ENCODE assay signal across 1 cellular context in genomic region chr7:87933953-87934698, GRCh38.
TF ChIP-seq lines count a peak whose summit lies in the region.

Gene ADAM22, plus strand, starts transcription at chr7:87934251. Its CDS starts 215 bp downstream, at chr7:87934466.

TF ChIP-seq in HepG2, 621 proteins besides CTCF, POLR2A, EP300 and RAD21 (continued from another document and continues in another):
- TF ChIP-seq IRF9 (CRISPR knock-in tag; IDR thresholded peaks at IDR 0.05; ENCODE audit: borderline replicate concordance): peak; percentile 89; the same call in 1 of the 2 replicates
- TF ChIP-seq ARNT2 (CRISPR knock-in tag; IDR thresholded peaks at IDR 0.05; ENCODE audit: low read depth): peak; percentile 28; the same call in 1 of the 2 replicates
- TF ChIP-seq RFX5 (IDR thresholded peaks at IDR 0.05; ENCODE audit: low read depth, low read length): no peak
- no peak for TF ChIP-seq HDAC6 (IDR thresholded peaks at IDR 0.05; ENCODE audit: low read depth, low read length)
- no peak for TF ChIP-seq DPF2 (CRISPR knock-in tag; IDR thresholded peaks at IDR 0.05; ENCODE audit: borderline replicate concordance, low read depth)
- peak; percentile 33; the same call in 1 of the 2 replicates for TF ChIP-seq DMAP1 (CRISPR knock-in tag; IDR thresholded peaks at IDR 0.05)
- no peak for TF ChIP-seq ZNF496 (CRISPR knock-in tag; IDR thresholded peaks at IDR 0.05; ENCODE audit: insufficient replicate concordance)
- TF ChIP-seq NAIF1 (CRISPR knock-in tag; IDR thresholded peaks at IDR 0.05; ENCODE audit: borderline replicate concordance): no peak
- peak; percentile 65 for TF ChIP-seq PHF8 (CRISPR knock-in tag; IDR thresholded peaks at IDR 0.05)
- TF ChIP-seq TCF7L2 (IDR thresholded peaks at IDR 0.05; ENCODE audit: low read depth, low read length): no peak
- TF ChIP-seq ZNF652 (CRISPR knock-in tag; IDR thresholded peaks at IDR 0.05; ENCODE audit: borderline replicate concordance, low read depth): no peak
- peak; percentile 86 for TF ChIP-seq RFXAP (CRISPR knock-in tag; IDR thresholded peaks at IDR 0.05; ENCODE audit: borderline replicate concordance)
- TF ChIP-seq ZNF792 (CRISPR knock-in tag; IDR thresholded peaks at IDR 0.05): peak; percentile 53; the same call in 1 of the 2 replicates
- peak; percentile 80; the same call in 1 of the 2 replicates for TF ChIP-seq ZNF776 (CRISPR knock-in tag; IDR thresholded peaks at IDR 0.05)
- TF ChIP-seq HMGXB4 (CRISPR knock-in tag; IDR thresholded peaks at IDR 0.05; ENCODE audit: borderline replicate concordance in 1 of 2, low read depth in 1 of 2): peak; percentile 75 to 92; a peak in 3 of 4 replicates
- no peak for TF ChIP-seq PHF5A (CRISPR knock-in tag; IDR thresholded peaks at IDR 0.05; ENCODE audit: low read depth, unreplicated experiment)
- TF ChIP-seq ZNF343 (CRISPR knock-in tag; IDR thresholded peaks at IDR 0.05): no peak
- no peak for TF ChIP-seq FOXO4 (CRISPR knock-in tag; conservative IDR thresholded peaks at IDR 0.05)
- TF ChIP-seq FOXC1 (CRISPR knock-in tag; IDR thresholded peaks at IDR 0.05; ENCODE audit: borderline replicate concordance): peak; percentile 74; the same call in 1 of the 2 replicates
- no peak for TF ChIP-seq ZNF609 (CRISPR knock-in tag; IDR thresholded peaks at IDR 0.05; ENCODE audit: borderline replicate concordance)
- TF ChIP-seq MYC (CRISPR knock-in tag; IDR thresholded peaks at IDR 0.05; ENCODE audit: borderline replicate concordance): no peak
- 0 out of 2 replicates have a peak, but pooled peaks have one; percentile 86 for TF ChIP-seq ZNF235 (CRISPR knock-in tag; IDR thresholded peaks at IDR 0.05; ENCODE audit: borderline replicate concordance)
- 0 out of 2 replicates have a peak, but pooled peaks have one; percentile 12 for TF ChIP-seq TBX3 (IDR thresholded peaks at IDR 0.05; ENCODE audit: borderline replicate concordance)
- TF ChIP-seq ELF3 (CRISPR knock-in tag; IDR thresholded peaks at IDR 0.05): peak; percentile 70; the same call in 1 of the 2 replicates
- TF ChIP-seq HHEX (CRISPR knock-in tag; IDR thresholded peaks at IDR 0.05): no peak
- no peak for TF ChIP-seq ZFP36L2 (CRISPR knock-in tag; IDR thresholded peaks at IDR 0.05)
- TF ChIP-seq ZNF121 (CRISPR knock-in tag; IDR thresholded peaks at IDR 0.05): no peak
- TF ChIP-seq ZNF747 (CRISPR knock-in tag; IDR thresholded peaks at IDR 0.05; ENCODE audit: borderline replicate concordance): peak; percentile 73; the same call in 1 of the 2 replicates
- TF ChIP-seq MXD3 (CRISPR knock-in tag; IDR thresholded peaks at IDR 0.05): no peak; the same call in 1 of the 2 replicates
- peak; percentile 94 for TF ChIP-seq MYPOP (CRISPR knock-in tag; IDR thresholded peaks at IDR 0.05)
- peak; percentile 66; the same call in 1 of the 2 replicates for TF ChIP-seq NRL (CRISPR knock-in tag; IDR thresholded peaks at IDR 0.05; ENCODE audit: borderline replicate concordance)
- TF ChIP-seq IKZF5 (CRISPR knock-in tag; IDR thresholded peaks at IDR 0.05): peak; percentile 68; the same call in 1 of the 2 replicates
- TF ChIP-seq BRD4 (CRISPR knock-in tag; IDR thresholded peaks at IDR 0.05): peak; percentile 70; the same call in 1 of the 2 replicates
- no peak for TF ChIP-seq ZBTB3 (CRISPR knock-in tag; IDR thresholded peaks at IDR 0.05; ENCODE audit: borderline replicate concordance, low read depth)
- TF ChIP-seq AKNA (CRISPR knock-in tag; IDR thresholded peaks at IDR 0.05; ENCODE audit: borderline replicate concordance): no peak
- no peak; the same call in 1 of the 2 replicates for TF ChIP-seq TARDBP (CRISPR knock-in tag; IDR thresholded peaks at IDR 0.05)
- no peak for TF ChIP-seq ZFP1 (CRISPR knock-in tag; IDR thresholded peaks at IDR 0.05)
- TF ChIP-seq ARNTL (CRISPR knock-in tag; IDR thresholded peaks at IDR 0.05): 0 out of 2 replicates have a peak, but pooled peaks have one; percentile 6
- no peak; the same call in 1 of the 2 replicates for TF ChIP-seq ZSCAN9 (CRISPR knock-in tag; IDR thresholded peaks at IDR 0.05; ENCODE audit: borderline replicate concordance)
- TF ChIP-seq PLSCR1 (CRISPR knock-in tag; IDR thresholded peaks at IDR 0.05; ENCODE audit: borderline replicate concordance): no peak
- no peak for TF ChIP-seq PPARG (CRISPR knock-in tag; conservative IDR thresholded peaks at IDR 0.05)
- 0 out of 2 replicates have a peak, but pooled peaks have one; percentile 27 for TF ChIP-seq ZNF329 (CRISPR knock-in tag; IDR thresholded peaks at IDR 0.05; ENCODE audit: low read depth)
- TF ChIP-seq ZBTB42 (CRISPR knock-in tag; IDR thresholded peaks at IDR 0.05): 0 out of 2 replicates have a peak, but pooled peaks have one; percentile 60
- TF ChIP-seq NONO (IDR thresholded peaks at IDR 0.05): no peak
- peak; percentile 90 for TF ChIP-seq NONO (CRISPR knock-in tag; conservative IDR thresholded peaks at IDR 0.05)
- no peak for TF ChIP-seq SRSF1 (optimal IDR thresholded peaks at IDR 0.05; ENCODE audit: low read depth, low read length)
- TF ChIP-seq IKZF1 (IDR thresholded peaks at IDR 0.05): no peak
- no peak for TF ChIP-seq ZNF75D (CRISPR knock-in tag; IDR thresholded peaks at IDR 0.05; ENCODE audit: borderline replicate concordance)
- no peak for TF ChIP-seq NFRKB (IDR thresholded peaks at IDR 0.05)
- no peak; the same call in 1 of the 2 replicates for TF ChIP-seq YEATS2 (CRISPR knock-in tag; IDR thresholded peaks at IDR 0.05; ENCODE audit: borderline replicate concordance)
